In the genomic region with DNA sequence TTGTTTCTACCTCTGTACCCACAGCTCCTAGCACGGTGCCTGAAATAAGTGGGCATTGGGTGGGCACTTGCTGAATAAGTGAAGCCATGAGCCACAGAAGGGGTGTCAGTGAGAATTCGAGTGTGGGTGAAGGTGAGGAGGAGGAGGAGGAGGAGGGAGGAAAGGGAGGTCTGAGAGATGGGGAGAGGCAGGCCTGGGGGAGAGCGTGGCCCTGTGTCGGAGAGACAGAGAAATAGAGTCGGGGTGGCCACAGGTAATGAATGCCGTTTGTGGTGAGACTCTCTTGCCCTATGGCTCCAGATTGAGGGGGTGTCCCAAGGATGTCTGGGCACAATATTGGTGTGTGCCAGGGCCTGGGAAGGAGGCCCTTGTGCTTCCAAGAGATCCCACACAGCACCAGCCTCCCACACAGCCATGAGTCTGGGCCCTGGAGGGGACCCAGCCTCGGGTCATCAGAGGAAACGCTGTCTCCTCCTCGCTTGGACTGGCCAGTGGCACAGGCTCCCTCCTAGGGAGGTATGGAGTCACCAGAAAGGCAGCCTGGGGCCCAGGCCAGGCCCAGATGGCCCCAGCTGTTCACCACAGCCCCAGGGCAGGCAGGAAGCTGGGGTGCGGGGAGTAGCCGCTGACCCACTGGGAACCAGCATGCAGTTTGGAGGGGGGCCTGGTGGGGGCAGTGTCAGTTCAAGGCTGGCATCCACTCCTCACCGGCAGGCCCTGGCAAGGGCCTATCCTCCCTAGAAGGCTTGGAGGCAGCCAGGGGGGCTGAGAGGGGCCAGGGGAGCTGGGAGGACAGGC, we compare ENCODE assay signal across 8 cellular contexts. TPM values are rescaled to one million over a fixed set of nuclear protein-coding genes. Genes with fewer than 3 reads are reported as not detected.
DNase-seq lines count a peak whose midpoint lies in the region; TF ChIP-seq lines count a peak whose summit lies in the region.

No MANE protein-coding gene starts in this region.

- no peaks in the 10 kb centered on the region for H4K20me1 ChIP-seq in hepatocyte (ENCODE audit: insufficient read depth, poor library complexity, severe bottlenecking)

- H3K27me3 ChIP-seq in hepatocyte: peaks cover 4% of the 10 kb centered on the region
- no peaks in the 10 kb centered on the region for H3K27me3 ChIP-seq in testis

- no peaks in the 10 kb centered on the region for H3K9me3 ChIP-seq in hepatocyte (ENCODE audit: low read depth)
- no peaks in the 10 kb centered on the region for H3K9me3 ChIP-seq in testis

- no peaks in the 10 kb centered on the region for H3K9me2 ChIP-seq in hepatocyte (replicated peaks; ENCODE audit: insufficient read depth)

- WGBS in hepatocyte (ENCODE audit: low lambda C conversion rate, missing lambda C conversion rate): 72% methylated on average over 12 of the region's 12 CpGs
- 63 to 84% methylated on average over 6 to 12 of the region's 12 CpGs for WGBS in testis, 2 donors

- TF ChIP-seq POLR2A in testis (IDR thresholded peaks at IDR 0.05): no peak

- H3K79me2 ChIP-seq in hepatocyte: no peaks in the 10 kb centered on the region

- TF ChIP-seq CTCF in hepatocyte (IDR thresholded peaks at IDR 0.05; ENCODE audit: poor library complexity): peak; percentile 47
- peak in 1 of 3 experiments; percentile 30 for TF ChIP-seq CTCF in testis (IDR thresholded peaks at IDR 0.05)
- no peak for TF ChIP-seq CTCF in coronary artery (IDR thresholded peaks at IDR 0.05)

- H3K4me3 ChIP-seq in hepatocyte (no peak overlapping the region), testis (no peak overlapping the region), coronary artery (no peak overlapping the region)

- H3K4me2 ChIP-seq in hepatocyte: no peak overlapping the region

- H3K4me1 ChIP-seq in hepatocyte (ENCODE audit: insufficient read depth) (peaks cover 8% of the 10 kb centered on the region), testis (no peaks in the 10 kb centered on the region)

- intact Hi-C loops in testis (cut with DNase I; ENCODE audit: low total_unique reads): no loop called here

- H3K27ac ChIP-seq in hepatocyte (no peak overlapping the region), testis (no peak overlapping the region), coronary artery (no peak overlapping the region)

- H3K36me3 ChIP-seq in hepatocyte (replicated peaks; ENCODE audit: insufficient read depth, low read depth) (no peaks in the 10 kb centered on the region), testis (ENCODE audit: low read depth, missing control alignments) (no peaks in the 10 kb centered on the region)

- no peak overlapping the region for H2AFZ ChIP-seq in hepatocyte

- peak; percentile 51 for DNase-seq in AG20443 (ENCODE audit: low spot score)
- DNase-seq in GM19238 (ENCODE audit: insufficient read length, low spot score): peak; percentile 31
- peak; percentile 46 to 49 for DNase-seq in activated CD4-positive, alpha-beta T cell treated with anti-CD3 and anti-CD28 coated beads, Interleukin-2, amount 50 U/mL, for 48 hours
- peak; percentile 35 for DNase-seq in hepatocyte (ENCODE audit: low spot score)
- peak; percentile 51 for DNase-seq in testis
- DNase-seq in T-helper 1 cell: no peak
- DNase-seq in effector CD8-positive, alpha-beta T cell (lab: John Stamatoyannopoulos, UW): no peak
- no peak for DNase-seq in coronary artery (ENCODE audit: low spot score)

RNA-seq across cellular contexts. Expression of a gene that starts 49.0 kb away (rescaled TPM):
- total RNA-seq in hepatocyte: 1.0 and 1.2 TPM in 2 replicates
- polyA plus RNA-seq in hepatocyte: 0.52 and 0.59 TPM in 2 replicates
- 10 to 100 TPM; 36.9 to 63.4 TPM for total RNA-seq in testis
- 55.4 TPM for polyA plus RNA-seq in testis (ENCODE audit: insufficient read depth, low read depth, low replicate concordance)

Comparison
In these comparisons a context has a peak if more than half of its experiments do, and no peak if none do; other contexts are left out.
1. DNase-seq: peak in AG20443 (single experiment), GM19238 (single experiment), activated CD4-positive, alpha-beta T cell treated with anti-CD3 and anti-CD28 coated beads, Interleukin-2, amount 50 U/mL, for 48 hours (2 of 2), hepatocyte (single experiment) and testis (single experiment); none in T-helper 1 cell (0 of 5), effector CD8-positive, alpha-beta T cell (single experiment) and coronary artery (single experiment).
2. RNA of a gene that starts 49.0 kb away (total RNA-seq): 36.9 to 63.4 TPM in testis; 1.0 to 1.2 TPM in hepatocyte; every median in the first group is over 10 times any median in the second.